In genomic region chr13:109680288-109680687, GRCh38 we compare ENCODE assay signal across 6 cellular contexts.
"Had no signal": no experiment of that assay in that cellular context is flagged by ENCODE, and none has a peak within 500 bp of the region (broad histone marks: within the 10 kb centered on the region; RNA-seq: fewer than 3 reads in every experiment).

No MANE protein-coding gene starts in this region.

- H3K27ac Mint-ChIP-seq: HFFc6, IgD-negative memory B cell had no signal

- ATAC-seq: HCT116 had no signal

- H3K9ac ChIP-seq: GM23248 had no signal

- H3K4me3 Mint-ChIP-seq: HFFc6, IgD-negative memory B cell had no signal

- H3K4me3 ChIP-seq: GM23248, HAP-1 had no signal

- H3K36me3 ChIP-seq: HAP-1 had no signal

- H2AFZ ChIP-seq: GM23248 had no signal

- H3K36me3 Mint-ChIP-seq: IgD-negative memory B cell had no signal

- DNase-seq: GM23248, HFFc6, KBM-7 had no signal

- H3K4me1 ChIP-seq: HAP-1 had no signal

- H3K9me3 Mint-ChIP-seq: HFFc6 had no signal

- H3K9me3 ChIP-seq: HAP-1 had no signal

- H3K27ac ChIP-seq: GM23248 had no signal
